Comparison of ENCODE assay signal across 8 cellular contexts in the genomic region with DNA sequence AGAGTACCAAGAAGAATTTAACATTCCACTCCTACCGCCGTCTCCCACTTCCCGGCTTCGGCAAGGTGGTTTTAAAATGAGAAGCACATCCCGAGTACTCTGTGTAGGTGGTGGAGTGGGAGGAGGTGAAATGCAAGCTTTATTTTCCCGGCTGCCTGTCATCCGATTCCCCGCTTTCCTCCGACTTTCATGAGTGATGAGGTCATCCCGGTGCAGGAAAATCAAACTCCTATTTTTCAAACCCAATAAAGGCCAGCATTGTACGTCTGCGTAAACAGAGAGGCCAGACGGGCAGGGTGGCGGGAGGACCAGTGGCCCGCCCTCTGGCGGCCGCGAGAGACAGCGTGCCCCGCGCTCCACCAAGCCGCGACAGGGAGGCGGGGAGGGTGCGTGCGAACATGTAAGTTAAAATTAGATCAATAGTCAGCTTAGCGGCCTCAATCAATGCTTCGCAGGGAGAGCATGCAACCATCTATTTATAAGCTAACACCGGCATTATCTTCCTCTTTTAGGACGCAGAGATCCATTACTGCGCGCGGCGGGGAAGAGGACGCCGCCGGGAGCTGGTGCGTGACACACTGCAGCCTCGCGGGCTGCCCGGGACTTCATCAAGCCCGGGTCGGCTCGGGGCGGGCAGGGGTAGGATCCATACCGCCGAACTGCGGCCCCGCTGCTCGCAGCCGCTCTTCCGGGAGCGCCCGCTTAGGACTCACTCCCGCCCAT.
DNase-seq lines count a peak whose midpoint lies in the region; ATAC-seq and TF ChIP-seq lines count a peak whose summit lies in the region.

No MANE protein-coding gene starts in this region.

- H3K27ac ChIP-seq in thoracic aorta: no peak overlapping the region

- peak overlapping the region; percentile 81 for H3K4me3 Mint-ChIP-seq in osteocyte (ENCODE audit: unreplicated experiment)

- H3K36me3 Mint-ChIP-seq in activated naive CD4-positive, alpha-beta T cell treated with anti-CD3 and anti-CD28 coated beads, Interleukin-2, amount 50 U/mL, for 72 hours: no peaks in the 10 kb centered on the region
- H3K36me3 Mint-ChIP-seq in osteocyte (ENCODE audit: unreplicated experiment): no peaks in the 10 kb centered on the region

- intact Hi-C loops in head of caudate nucleus (cut with DNase I): loop anchor here (5.0 kb wide), 1 partner anchor 165 kb away; the partner anchor contains the start of gene CD47

- peaks cover 11% of the 10 kb centered on the region for H3K4me1 Mint-ChIP-seq in osteocyte (ENCODE audit: unreplicated experiment)

- peaks cover 14% of the 10 kb centered on the region for H3K27me3 Mint-ChIP-seq in osteocyte (ENCODE audit: unreplicated experiment)

- H3K9me3 ChIP-seq in thoracic aorta: no peaks in the 10 kb centered on the region

- peak; percentile 96 for ATAC-seq in activated naive CD4-positive, alpha-beta T cell treated with anti-CD3 and anti-CD28 coated beads, Interleukin-2, amount 50 U/mL, for 72 hours
- peak; percentile 79 for ATAC-seq in thoracic aorta (ENCODE audit: insufficient number of reproducible peaks, low FRiP score, low read depth)

- peaks cover 3 to 14% of the 10 kb centered on the region in 2 donors for H3K4me1 ChIP-seq in thoracic aorta (ENCODE audit: control insufficient read depth in 1 of 2, low read depth in 2 of 2)

- no peaks in the 10 kb centered on the region for H3K36me3 ChIP-seq in thoracic aorta

- peak; percentile 91 for TF ChIP-seq CTCF in LNCaP clone FGC (IDR thresholded peaks at IDR 0.05; ENCODE audit: control insufficient read depth, extremely low read depth, insufficient read depth)
- TF ChIP-seq CTCF in osteocyte (IDR thresholded peaks at IDR 0.05): peak; percentile 97
- peak; percentile 94 for TF ChIP-seq CTCF in thoracic aorta (IDR thresholded peaks at IDR 0.05)

- H3K4me3 ChIP-seq in LNCaP clone FGC (ENCODE audit: low read depth, low read length): peak overlapping the region; percentile 54
- H3K4me3 ChIP-seq in thoracic aorta: peak overlapping the region; percentile 84

- H3K27ac Mint-ChIP-seq in activated naive CD4-positive, alpha-beta T cell treated with anti-CD3 and anti-CD28 coated beads, Interleukin-2, amount 50 U/mL, for 72 hours: peak overlapping the region in 1 of 2 donors; percentile 60
- no peak overlapping the region for H3K27ac Mint-ChIP-seq in osteocyte (ENCODE audit: unreplicated experiment)

- in situ Hi-C loops in SK-MEL-5 (cut with HindIII; ENCODE audit: low pct_unique_long_range_greater_than_20kb, low sequenced_read_pairs): no loop called here

- DNase-seq in EL: peak; percentile 77
- DNase-seq in H4 (ENCODE audit: low spot score): peak; percentile 71
- no peak for DNase-seq in LNCaP clone FGC (ENCODE audit: low read depth)
- DNase-seq in SK-MEL-5 (ENCODE audit: low read depth, low spot score): peak; percentile 85
- peak; percentile 71 to 73 for DNase-seq in activated naive CD4-positive, alpha-beta T cell treated with anti-CD3 and anti-CD28 coated beads, Interleukin-2, amount 50 U/mL, for 72 hours (ENCODE audit: low spot score in 2 of 2)
- DNase-seq in head of caudate nucleus: peak; percentile 78 to 95 (median 88)
- peak; percentile 88 for DNase-seq in osteocyte (ENCODE audit: extremely low spot score, unreplicated experiment)
- DNase-seq in thoracic aorta (ENCODE audit: low spot score): no peak

- no peaks in the 10 kb centered on the region for H3K9me3 Mint-ChIP-seq in activated naive CD4-positive, alpha-beta T cell treated with anti-CD3 and anti-CD28 coated beads, Interleukin-2, amount 50 U/mL, for 72 hours
- no peaks in the 10 kb centered on the region for H3K9me3 Mint-ChIP-seq in osteocyte (ENCODE audit: unreplicated experiment)

- no peaks in the 10 kb centered on the region for H3K27me3 ChIP-seq in thoracic aorta (replicated peaks; ENCODE audit: insufficient read depth)

Comparison
In these comparisons a context has a peak if more than half of its experiments do, and no peak if none do; other contexts are left out.
1. DNase-seq: peak in EL (single experiment), H4 (single experiment), SK-MEL-5 (single experiment), activated naive CD4-positive, alpha-beta T cell treated with anti-CD3 and anti-CD28 coated beads, Interleukin-2, amount 50 U/mL, for 72 hours (2 of 2), head of caudate nucleus (42 of 42) and osteocyte (single experiment); none in LNCaP clone FGC (single experiment) and thoracic aorta (single experiment).
2. Peak in every context shown above with its lines, with median percentiles within 50 percentile points of each other: CTCF ChIP-seq.